In the genomic region with DNA sequence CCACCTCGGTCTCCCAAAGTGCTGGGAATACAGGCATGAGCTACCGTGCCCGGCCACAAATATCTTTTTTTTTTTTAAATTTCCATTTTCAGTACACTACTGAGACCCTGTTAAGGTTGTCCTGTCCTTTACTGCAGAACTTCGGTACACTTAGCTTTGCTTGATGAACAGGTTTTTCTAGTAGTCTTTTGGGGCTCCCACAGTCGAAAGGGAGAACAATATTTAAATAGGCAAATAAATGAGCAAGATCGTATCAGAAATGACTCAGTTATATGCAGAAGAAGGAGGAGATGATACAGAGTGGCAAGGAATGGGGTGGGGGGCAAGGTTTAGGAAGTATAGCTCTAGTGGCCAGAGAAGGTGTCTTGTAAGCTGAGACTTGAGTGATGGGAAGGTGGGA, we compare ENCODE assay signal across 22 cellular contexts. TPM values are rescaled to one million over a fixed set of nuclear protein-coding genes. Genes with fewer than 3 reads are reported as not detected.
"Had no signal": no experiment of that assay in that cellular context is flagged by ENCODE, and none has a peak within 500 bp of the region (broad histone marks: within the 10 kb centered on the region; RNA-seq: fewer than 3 reads in every experiment).

No MANE protein-coding gene starts in this region.

- H3K4me1 Mint-ChIP-seq: IgD-negative memory B cell had no signal

- H3K27ac Mint-ChIP-seq: IgD-negative memory B cell had no signal

- DNase-seq: Kasumi-1, NCI-H1048, NCI-H1105, NCI-H1417, NCI-H1436 treated with DMSO at 0.1 percent for 48 hours, NCI-H1694, NCI-H187 treated with DMSO at 0.1 percent for 48 hours, NCI-H2029 treated with DMSO at 0.1 percent for 48 hours, NCI-H2171 treated with DMSO at 0.1 percent for 48 hours, NCI-H345, NCI-H446 treated with DMSO at 0.1 percent for 48 hours, NCI-H510A treated with DMSO at 0.1 percent for 48 hours, NCI-H69, NCI-H774, Right ventricle myocardium superior, SJCRH30, T-helper 1 cell had no signal

- H3K4me3 Mint-ChIP-seq: IgD-negative memory B cell had no signal

- H3K4me3 ChIP-seq: K562, SJCRH30 had no signal

- ATAC-seq: K562, Panc1, SK-N-SH treated with all-trans-retinoic acid at 6 μM for 48 hours had no signal

- H3K36me3 Mint-ChIP-seq: IgD-negative memory B cell had no signal

- H3K27ac ChIP-seq: KMS-11, SJCRH30 had no signal

RNA-seq across cellular contexts. Expression of gene MSX2, which starts 52.7 kb away (rescaled TPM):
- total RNA-seq: K562 had no signal
